ENCODE assay signal across 23 cellular contexts in the genomic region with DNA sequence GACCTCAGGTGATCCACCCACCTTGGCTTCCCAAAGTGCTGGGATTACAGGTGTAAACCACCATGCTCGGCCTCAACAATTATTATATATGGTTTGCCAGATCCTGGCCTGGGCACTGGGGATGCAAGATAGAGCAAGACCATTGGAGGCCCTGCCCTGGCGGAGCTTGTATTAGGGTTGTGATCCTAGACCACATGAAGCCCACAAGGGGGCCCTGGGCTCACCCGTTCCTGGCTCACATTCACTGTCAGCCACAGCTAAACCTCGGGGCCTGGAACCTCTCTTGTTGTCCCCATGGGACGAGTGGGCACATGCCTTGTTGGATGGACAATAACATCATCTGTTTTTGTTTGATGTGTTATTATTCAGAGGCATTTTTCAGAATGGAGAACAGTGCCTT.
"Had no signal": no experiment of that assay in that cellular context is flagged by ENCODE, and none has a peak within 500 bp of the region (broad histone marks: within the 10 kb centered on the region; RNA-seq: fewer than 3 reads in every experiment).

No MANE protein-coding gene starts in this region.

- ATAC-seq: esophagus mucosa, gastrocnemius medialis, left lung had no signal

- H3K4me3 ChIP-seq: ascending aorta, gastrocnemius medialis, left lung, prostate gland, right atrium auricular region, suprapubic skin, transverse colon, uterus had no signal

- DNase-seq: activated CD4-positive, CD25-positive, alpha-beta regulatory T cell treated with anti-CD3 and anti-CD28 coated beads, Interleukin-2, amount 50 U/mL, for 72 hours; activated CD8-positive, alpha-beta memory T cell treated with anti-CD3 and anti-CD28 coated beads for 24 hours; activated CD8-positive, alpha-beta memory T cell treated with anti-CD3 and anti-CD28 coated beads, Interleukin-2, amount 50 U/mL, for 48 hours; activated effector memory CD4-positive, alpha-beta T cell treated with Interleukin-2 at 50 U/mL for 16 hours; activated naive CD4-positive, alpha-beta T cell treated with anti-CD3 and anti-CD28 coated beads, Interleukin-2, amount 10 ng/mL, durations not matched to agents 7 days and 5 days; activated T-cell treated with anti-CD3 and anti-CD28 coated beads, Interleukin-2, amount 50 U/mL, for 48 hours; cortex of kidney; gastrocnemius medialis; kidney; left lung; midbrain; stimulated activated CD4-positive, alpha-beta T cell treated with anti-CD3 and anti-CD28 coated beads, Interleukin-15, amount 100 ng/mL, for 24 hours; stimulated activated CD4-positive, alpha-beta T cell treated with anti-CD3 and anti-CD28 coated beads, Interleukin-2, amount 100 ng/mL, for 48 hours; T1000; transverse colon had no signal

- H3K27ac Mint-ChIP-seq: activated naive CD4-positive, alpha-beta T cell treated with anti-CD3 and anti-CD28 coated beads, Interleukin-2, amount 10 ng/mL, durations not matched to agents 7 days and 5 days; stimulated activated naive CD8-positive, alpha-beta T cell treated with anti-CD3 and anti-CD28 coated beads, Interleukin-15, Interleukin-2, amounts not matched to agents 100 ng/mL and 50 ng/mL, for 24 hours had no signal

- H3K4me3 Mint-ChIP-seq: activated naive CD4-positive, alpha-beta T cell treated with anti-CD3 and anti-CD28 coated beads, Interleukin-2, amount 10 ng/mL, durations not matched to agents 7 days and 5 days; central memory CD8-positive, alpha-beta T cell; stimulated activated naive CD8-positive, alpha-beta T cell treated with anti-CD3 and anti-CD28 coated beads, Interleukin-15, Interleukin-2, amounts not matched to agents 100 ng/mL and 50 ng/mL, for 24 hours had no signal

- H3K27ac ChIP-seq: ascending aorta, gastrocnemius medialis, left lung, prostate gland, right atrium auricular region, suprapubic skin, transverse colon had no signal

- H3K36me3 ChIP-seq: ascending aorta, gastrocnemius medialis, prostate gland, right atrium auricular region, suprapubic skin, transverse colon, uterus had no signal

- H3K27me3 ChIP-seq: ascending aorta, gastrocnemius medialis, left lung, right atrium auricular region, suprapubic skin, transverse colon, uterus had no signal

- H3K9me3 ChIP-seq: ascending aorta, gastrocnemius medialis, left lung, prostate gland, right atrium auricular region, suprapubic skin, transverse colon, uterus had no signal

- H3K9me3 Mint-ChIP-seq: central memory CD8-positive, alpha-beta T cell had no signal

- H3K4me1 ChIP-seq: ascending aorta, gastrocnemius medialis, left lung, prostate gland, right atrium auricular region, suprapubic skin, transverse colon, uterus had no signal

- H3K27me3 Mint-ChIP-seq: activated naive CD4-positive, alpha-beta T cell treated with anti-CD3 and anti-CD28 coated beads, Interleukin-2, amount 10 ng/mL, durations not matched to agents 7 days and 5 days; central memory CD8-positive, alpha-beta T cell; stimulated activated naive CD8-positive, alpha-beta T cell treated with anti-CD3 and anti-CD28 coated beads, Interleukin-15, Interleukin-2, amounts not matched to agents 100 ng/mL and 50 ng/mL, for 24 hours had no signal
